In genomic region chr19:46225558-46226004, GRCh38 we compare ENCODE assay signal across 2 cellular contexts.
TF ChIP-seq lines count a peak whose summit lies in the region.

No MANE protein-coding gene starts in this region.

TF ChIP-seq in GM12878, 131 proteins besides CTCF, POLR2A, EP300 and RAD21:
- TF ChIP-seq REST (IDR thresholded peaks at IDR 0.05; ENCODE audit: low read depth, low read length), result peak; percentile 75
- TF ChIP-seq EED (IDR thresholded peaks at IDR 0.05; ENCODE audit: low read depth), result no peak

TF ChIP-seq in liver, 16 proteins besides CTCF, POLR2A, EP300 and RAD21:
- TF ChIP-seq REST (IDR thresholded peaks at IDR 0.05) (peak; percentile 98), JUND (IDR thresholded peaks at IDR 0.05) (no peak)
TF ChIP-seq in liver: peak in this region for 1.
